ENCODE assay signal across 8 cellular contexts in the genomic region with DNA sequence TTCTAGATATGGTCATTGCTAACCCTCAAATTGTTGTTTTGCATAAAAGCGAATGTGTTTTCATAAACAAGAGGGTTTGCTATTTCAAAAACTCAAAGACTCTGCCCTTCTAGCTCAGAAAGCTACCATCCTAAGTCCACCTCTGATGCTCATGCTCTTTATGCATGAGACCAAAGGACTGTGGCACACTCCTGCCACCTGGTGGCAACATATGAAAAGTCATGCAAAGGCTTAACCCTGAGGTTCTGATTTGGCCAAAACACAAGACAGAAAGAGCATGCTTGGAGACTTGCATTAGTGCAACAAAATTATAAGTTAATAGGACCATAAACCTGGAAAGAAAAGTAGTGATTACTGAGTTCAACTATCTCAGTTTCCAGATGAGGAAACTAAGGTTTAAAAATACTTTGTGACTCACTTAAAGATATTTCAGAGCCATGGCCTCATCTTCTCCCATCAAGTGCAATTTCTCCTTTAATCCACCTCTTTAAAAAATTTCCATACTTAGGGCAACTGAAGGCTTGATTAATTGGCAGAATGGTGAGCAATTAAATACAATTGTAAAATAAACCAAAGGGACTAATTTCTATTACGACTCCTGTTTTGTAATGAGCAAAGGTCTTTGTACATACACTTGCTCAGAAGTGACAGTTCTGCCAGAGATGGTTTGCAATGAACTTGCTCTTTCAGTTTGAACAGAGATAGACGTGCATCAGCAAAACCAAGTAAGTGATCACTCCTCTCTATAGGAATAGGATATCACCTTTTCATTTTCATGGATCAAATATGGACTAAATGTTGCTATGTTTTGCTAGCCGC.
DNase-seq lines count a peak whose midpoint lies in the region; ATAC-seq and TF ChIP-seq lines count a peak whose summit lies in the region.

No MANE protein-coding gene starts in this region.

- H3K27ac ChIP-seq in coronary artery: no peak overlapping the region

- intact Hi-C loops in lower leg skin (cut with DNase I; ENCODE audit: low total_unique reads): no loop called here

- TF ChIP-seq CTCF in coronary artery (IDR thresholded peaks at IDR 0.05): peak; percentile 73
- TF ChIP-seq CTCF in lower leg skin (IDR thresholded peaks at IDR 0.05): peak in 1 of 3 donors; percentile 33

- WGBS in lower leg skin, 2 donors: 64 to 71% methylated on average over 4 of the region's 4 CpGs

- H3K4me3 ChIP-seq in coronary artery: no peak overlapping the region
- no peak overlapping the region for H3K4me3 ChIP-seq in lower leg skin (ENCODE audit: low read depth, poor library complexity, severe bottlenecking)

- DNase-seq in CD1c-positive myeloid dendritic cell (ENCODE audit: extremely low spot score): peak; percentile 77
- peak; percentile 13 for DNase-seq in GM19238 (ENCODE audit: insufficient read length, low spot score)
- peak; percentile 33 for DNase-seq in NCI-H226
- peak; percentile 23 for DNase-seq in activated CD4-positive, alpha-beta T cell treated with anti-CD3 and anti-CD28 coated beads for 1 hour
- no peak for DNase-seq in coronary artery (ENCODE audit: low spot score)
- peak; percentile 68 to 93 for DNase-seq in lower leg skin (ENCODE audit: low spot score in 2 of 2)
- peak; percentile 23 for DNase-seq in stimulated activated CD8-positive, alpha-beta memory T cell treated with anti-CD3 and anti-CD28 coated beads, Interleukin-12 subunit alpha, Interleukin-12 subunit beta, amount 100 ng/mL, for 1 hour (ENCODE audit: low read depth)

- ATAC-seq in HG03280 (IDR thresholded peaks at IDR 0.05; ENCODE audit: unreplicated experiment): peak; percentile 62

- no peak for TF ChIP-seq POLR2A in lower leg skin (IDR thresholded peaks at IDR 0.05)
